In the genomic region with DNA sequence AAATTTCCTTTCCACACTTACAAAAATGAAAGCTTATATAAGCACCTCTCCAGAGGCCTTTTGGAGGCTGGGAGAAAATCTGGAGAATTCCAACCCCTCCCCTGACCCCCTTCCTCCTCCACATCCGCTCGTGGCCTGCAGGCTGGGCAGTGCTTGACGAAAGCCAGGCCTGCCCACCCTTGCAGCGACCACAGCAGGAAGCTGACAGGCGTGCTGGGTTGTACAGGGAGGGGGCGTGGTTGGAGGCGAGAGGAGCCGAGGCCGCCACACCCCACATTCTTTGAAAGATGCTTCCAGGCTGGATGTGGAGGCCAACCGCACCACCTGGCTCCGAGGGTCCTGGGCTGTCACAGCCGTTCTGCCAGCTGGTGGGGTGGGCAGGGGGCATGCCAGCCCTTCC, we compare ENCODE assay signal across 8 cellular contexts. TPM values are rescaled to one million over a fixed set of nuclear protein-coding genes. Genes with fewer than 3 reads are reported as not detected.
A peak's percentile ranks its signal among the peaks of the same experiment; 100 is the strongest.
DNase-seq lines count a peak whose midpoint lies in the region; ATAC-seq and TF ChIP-seq lines count a peak whose summit lies in the region.

No MANE protein-coding gene starts in this region.

- H3K18ac ChIP-seq in neuronal stem cell (ENCODE audit: low read length), result peak overlapping the region; percentile 61

- H4K91ac ChIP-seq in neuronal stem cell (ENCODE audit: low read depth, low read length, poor library complexity), result no peak overlapping the region

- DNase-seq in H7, result peak; percentile 82
- peak; percentile 72 for DNase-seq in WTC11 (ENCODE audit: low spot score)
- peak; percentile 89 for DNase-seq in endodermal cell
- DNase-seq in neuronal stem cell (ENCODE audit: low spot score), result peak; percentile 44
- DNase-seq in SKM-1 treated with dmso at 0.1 percent for 144 hours (lab: John Stamatoyannopoulos, UW; ENCODE audit: unreplicated experiment), result no peak

- no peak overlapping the region for H2BK120ac ChIP-seq in neuronal stem cell (ENCODE audit: low read depth, low read length)

- H2BK15ac ChIP-seq in neuronal stem cell (ENCODE audit: low read length), result peak overlapping the region; percentile 26

- no peak overlapping the region for H3K4ac ChIP-seq in neuronal stem cell (ENCODE audit: low read length)

- H2BK12ac ChIP-seq in neuronal stem cell (ENCODE audit: low read length), result no peak overlapping the region

- peak overlapping the region; percentile 52 for H4K8ac ChIP-seq in neuronal stem cell (ENCODE audit: low read depth, low read length)

- no peaks in the 10 kb centered on the region for H3K36me3 Mint-ChIP-seq in WTC11
- no peaks in the 10 kb centered on the region for H3K36me3 Mint-ChIP-seq in endodermal cell (ENCODE audit: low read depth)

- no peaks in the 10 kb centered on the region for H3K27me3 ChIP-seq in H7 (ENCODE audit: control insufficient read depth, insufficient read depth, low read length)
- no peaks in the 10 kb centered on the region for H3K27me3 ChIP-seq in endodermal cell (ENCODE audit: control insufficient read depth, insufficient read depth, low read length, poor library complexity, severe bottlenecking)
- no peaks in the 10 kb centered on the region for H3K27me3 ChIP-seq in neuronal stem cell (ENCODE audit: control insufficient read depth in 3 of 3, insufficient read depth in 3 of 3, low read depth in 1 of 3, low read length in 3 of 3)

- POLR2A ChIA-PET in WTC11 (lab: Charles Lee), result interaction anchor here (0.5 to 0.9 kb wide), 3 partner anchors 102 to 274 kb away, joined by 3 to 4 read pairs (median 4); no protein-coding TSS in a partner anchor

- H3K4me3 Mint-ChIP-seq in WTC11 (0 out of 2 replicates have a peak overlapping the region, but pooled peaks have one; percentile 41), endodermal cell (no peak overlapping the region)

- no peak overlapping the region for H3K23ac ChIP-seq in neuronal stem cell (ENCODE audit: low read depth, low read length, poor library complexity)

- no peak overlapping the region for H2AK5ac ChIP-seq in neuronal stem cell (ENCODE audit: low read depth, low read length)

- ATAC-seq in WTC11, result peak; percentile 68
- no peak for ATAC-seq in GM21528 (IDR thresholded peaks at IDR 0.05; ENCODE audit: low FRiP score, unreplicated experiment)
- no peak for ATAC-seq in GM18498 (IDR thresholded peaks at IDR 0.05; ENCODE audit: unreplicated experiment)
- ATAC-seq in GM21529 (IDR thresholded peaks at IDR 0.05; ENCODE audit: unreplicated experiment), result no peak

- no peaks in the 10 kb centered on the region for H3K79me1 ChIP-seq in neuronal stem cell (ENCODE audit: low read depth, low read length)

- H3K4me3 ChIP-seq in H7 (ENCODE audit: insufficient read depth, low read depth, low read length) (no peak overlapping the region), endodermal cell (ENCODE audit: low read length) (no peak overlapping the region), neuronal stem cell (ENCODE audit: low read length in 2 of 2) (no peak overlapping the region)

- TF ChIP-seq CTCF in WTC11 (IDR thresholded peaks at IDR 0.05), result no peak
- TF ChIP-seq CTCF in endodermal cell (conservative IDR thresholded peaks at IDR 0.05), result no peak

- H3K27ac Mint-ChIP-seq in WTC11 (no peak overlapping the region), endodermal cell (no peak overlapping the region)

- H3K9me3 ChIP-seq in endodermal cell (ENCODE audit: control insufficient read depth, low read length) (no peaks in the 10 kb centered on the region), neuronal stem cell (replicated peaks in 1 of 2; ENCODE audit: control insufficient read depth in 2 of 2, insufficient read depth in 1 of 2, low read depth in 1 of 2, low read length in 2 of 2) (no peaks in the 10 kb centered on the region)

- H3K27me3 Mint-ChIP-seq in WTC11 (ENCODE audit: low read depth), result no peaks in the 10 kb centered on the region
- no peaks in the 10 kb centered on the region for H3K27me3 Mint-ChIP-seq in endodermal cell (ENCODE audit: insufficient read depth)

- H3K4me1 Mint-ChIP-seq in WTC11, result peaks cover 51% of the 10 kb centered on the region
- peaks cover 7% of the 10 kb centered on the region for H3K4me1 Mint-ChIP-seq in endodermal cell

- no peak overlapping the region for H3K14ac ChIP-seq in neuronal stem cell (ENCODE audit: low read length)

- peak overlapping the region; percentile 39 for H2AFZ ChIP-seq in neuronal stem cell (ENCODE audit: low read length)

- H3K4me1 ChIP-seq in endodermal cell (ENCODE audit: control insufficient read depth, insufficient read depth, low read length) (no peaks in the 10 kb centered on the region), neuronal stem cell (ENCODE audit: control insufficient read depth in 2 of 2, insufficient read depth in 1 of 2, low read depth in 1 of 2, low read length in 2 of 2) (peaks cover 13 to 21% of the 10 kb centered on the region in 2 donors)

- H3K9me3 Mint-ChIP-seq in WTC11 (no peaks in the 10 kb centered on the region), endodermal cell (no peaks in the 10 kb centered on the region)

- H3K9ac ChIP-seq in endodermal cell (ENCODE audit: extremely low read depth, low read length, poor library complexity, severe bottlenecking) (no peak overlapping the region), neuronal stem cell (ENCODE audit: low read depth, low read length, poor library complexity) (no peak overlapping the region)

- H3K27ac ChIP-seq in endodermal cell (ENCODE audit: low read depth, low read length) (no peak overlapping the region), neuronal stem cell (replicated peaks; ENCODE audit: low read length) (no peak overlapping the region)

- no peak overlapping the region for H2BK5ac ChIP-seq in neuronal stem cell (ENCODE audit: low read length)

- WGBS in endodermal cell (ENCODE audit: insufficient coverage in 1 of 2, insufficient read length in 1 of 2), 2 experiments, result 38 to 56% methylated on average over 6 to 12 of the region's 12 CpGs
- WGBS in neuronal stem cell (ENCODE audit: extremely low coverage in 2 of 2, insufficient read length in 2 of 2, insufficient replicate concordance in 1 of 2), 2 donors, result no CpG with 5 or more reads among the region's 12 CpGs

- CTCF ChIA-PET in WTC11 (lab: Charles Lee), result interaction anchor here (1.2 to 3.2 kb wide), 7 partner anchors 18 to 94 kb away, joined by 3 to 12 read pairs (median 5); a partner anchor contains a TSS

- no peaks in the 10 kb centered on the region for H3K36me3 ChIP-seq in H7 (replicated peaks; ENCODE audit: control insufficient read depth, insufficient read depth, low read length)
- H3K36me3 ChIP-seq in endodermal cell (ENCODE audit: control insufficient read depth, insufficient read depth, low read length), result no peaks in the 10 kb centered on the region
- no peaks in the 10 kb centered on the region for H3K36me3 ChIP-seq in neuronal stem cell (replicated peaks in 1 of 2; ENCODE audit: control insufficient read depth in 2 of 2, insufficient read depth in 2 of 2, low read length in 2 of 2)

- no peak overlapping the region for H3K4me2 ChIP-seq in neuronal stem cell (ENCODE audit: insufficient read depth, low read length, poor library complexity, severe bottlenecking)

TF ChIP-seq in WTC11, 78 proteins besides CTCF, POLR2A, EP300 and RAD21 (continues in another document):
- TF ChIP-seq FOXK1 (CRISPR knock-in tag; IDR thresholded peaks at IDR 0.05) (peak; percentile 55; the same call in 1 of the 2 replicates), ZNF423 (CRISPR knock-in tag; IDR thresholded peaks at IDR 0.05) (peak; percentile 86), SP1 (CRISPR knock-in tag; conservative IDR thresholded peaks at IDR 0.05) (0 out of 2 replicates have a peak, but pooled peaks have one; percentile 17), FOXP1 (CRISPR knock-in tag; IDR thresholded peaks at IDR 0.05; ENCODE audit: borderline replicate concordance) (peak; percentile 66; the same call in 1 of the 2 replicates), GABPB1 (CRISPR knock-in tag; IDR thresholded peaks at IDR 0.05) (no peak)
- TF ChIP-seq, protein P1, sequence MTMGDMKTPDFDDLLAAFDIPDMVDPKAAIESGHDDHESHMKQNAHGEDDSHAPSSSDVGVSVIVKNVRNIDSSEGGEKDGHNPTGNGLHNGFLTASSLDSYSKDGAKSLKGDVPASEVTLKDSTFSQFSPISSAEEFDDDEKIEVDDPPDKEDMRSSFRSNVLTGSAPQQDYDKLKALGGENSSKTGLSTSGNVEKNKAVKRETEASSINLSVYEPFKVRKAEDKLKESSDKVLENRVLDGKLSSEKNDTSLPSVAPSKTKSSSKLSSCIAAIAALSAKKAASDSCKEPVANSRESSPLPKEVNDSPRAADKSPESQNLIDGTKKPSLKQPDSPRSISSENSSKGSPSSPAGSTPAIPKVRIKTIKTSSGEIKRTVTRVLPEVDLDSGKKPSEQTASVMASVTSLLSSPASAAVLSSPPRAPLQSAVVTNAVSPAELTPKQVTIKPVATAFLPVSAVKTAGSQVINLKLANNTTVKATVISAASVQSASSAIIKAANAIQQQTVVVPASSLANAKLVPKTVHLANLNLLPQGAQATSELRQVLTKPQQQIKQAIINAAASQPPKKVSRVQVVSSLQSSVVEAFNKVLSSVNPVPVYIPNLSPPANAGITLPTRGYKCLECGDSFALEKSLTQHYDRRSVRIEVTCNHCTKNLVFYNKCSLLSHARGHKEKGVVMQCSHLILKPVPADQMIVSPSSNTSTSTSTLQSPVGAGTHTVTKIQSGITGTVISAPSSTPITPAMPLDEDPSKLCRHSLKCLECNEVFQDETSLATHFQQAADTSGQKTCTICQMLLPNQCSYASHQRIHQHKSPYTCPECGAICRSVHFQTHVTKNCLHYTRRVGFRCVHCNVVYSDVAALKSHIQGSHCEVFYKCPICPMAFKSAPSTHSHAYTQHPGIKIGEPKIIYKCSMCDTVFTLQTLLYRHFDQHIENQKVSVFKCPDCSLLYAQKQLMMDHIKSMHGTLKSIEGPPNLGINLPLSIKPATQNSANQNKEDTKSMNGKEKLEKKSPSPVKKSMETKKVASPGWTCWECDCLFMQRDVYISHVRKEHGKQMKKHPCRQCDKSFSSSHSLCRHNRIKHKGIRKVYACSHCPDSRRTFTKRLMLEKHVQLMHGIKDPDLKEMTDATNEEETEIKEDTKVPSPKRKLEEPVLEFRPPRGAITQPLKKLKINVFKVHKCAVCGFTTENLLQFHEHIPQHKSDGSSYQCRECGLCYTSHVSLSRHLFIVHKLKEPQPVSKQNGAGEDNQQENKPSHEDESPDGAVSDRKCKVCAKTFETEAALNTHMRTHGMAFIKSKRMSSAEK (CRISPR knock-in tag; IDR thresholded peaks at IDR 0.05; ENCODE audit: borderline replicate concordance), result no peak
- TF ChIP-seq, protein P2, sequence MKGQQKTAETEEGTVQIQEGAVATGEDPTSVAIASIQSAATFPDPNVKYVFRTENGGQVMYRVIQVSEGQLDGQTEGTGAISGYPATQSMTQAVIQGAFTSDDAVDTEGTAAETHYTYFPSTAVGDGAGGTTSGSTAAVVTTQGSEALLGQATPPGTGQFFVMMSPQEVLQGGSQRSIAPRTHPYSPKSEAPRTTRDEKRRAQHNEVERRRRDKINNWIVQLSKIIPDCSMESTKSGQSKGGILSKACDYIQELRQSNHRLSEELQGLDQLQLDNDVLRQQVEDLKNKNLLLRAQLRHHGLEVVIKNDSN (CRISPR knock-in tag; IDR thresholded peaks at IDR 0.05), result no peak

RNA-seq across cellular contexts. Expression of a gene that starts 47.8 kb away (rescaled TPM):
- 11.1 and 13.3 TPM in 2 replicates for total RNA-seq in H7 (2014; rRNA removed; shearing (Covaris generic))
- total RNA-seq in WTC11 (2021) (4.6 to 5.9 TPM (median 5.1 TPM) in 3 replicates), endodermal cell (1 to 10 TPM; 6.8 to 8.1 TPM)
- polyA plus RNA-seq in endodermal cell (2013, experiment 1 of 2), result 48.3 TPM
- 51.1 TPM for polyA plus RNA-seq in endodermal cell (2013, experiment 2 of 2)
- 15.9 TPM for polyA plus RNA-seq in neuronal stem cell (2013, experiment 1 of 2)
- 15.2 TPM for polyA plus RNA-seq in neuronal stem cell (2013, experiment 2 of 2)
